ENCODE assay signal across 10 cellular contexts in the genomic region with DNA sequence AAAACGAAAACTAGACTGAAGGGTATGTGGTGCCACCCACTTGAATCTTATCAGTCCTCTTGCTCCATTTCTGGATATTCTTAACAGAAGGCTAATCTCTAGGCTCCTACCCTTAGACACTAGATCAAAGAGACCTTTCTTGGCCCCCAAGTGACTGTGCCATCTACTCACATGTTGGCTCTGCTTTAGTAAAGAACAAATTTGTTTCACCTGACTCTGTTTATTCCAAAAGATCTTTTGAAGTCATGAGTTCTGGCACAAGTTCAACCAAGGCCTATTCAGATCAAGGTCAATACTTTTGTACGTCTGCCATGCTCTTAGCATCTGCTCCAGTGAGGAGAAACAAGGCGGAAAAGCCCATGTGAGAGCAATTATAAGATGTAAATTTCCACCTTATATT. TPM values are rescaled to one million over a fixed set of nuclear protein-coding genes. Genes with fewer than 3 reads are reported as not detected.
"Had no signal": no experiment of that assay in that cellular context is flagged by ENCODE, and none has a peak within 500 bp of the region (broad histone marks: within the 10 kb centered on the region; RNA-seq: fewer than 3 reads in every experiment).

No MANE protein-coding gene starts in this region.

- H3K9ac ChIP-seq: GM23248 had no signal

- H3K27ac ChIP-seq: GM23248 had no signal

- H3K36me3 ChIP-seq: HAP-1 had no signal

- DNase-seq: GM23248, GOT3, H7, IMR-90, KG1 had no signal

- ATAC-seq: K562 had no signal

- H3K9me3 ChIP-seq: HAP-1 had no signal

- H3K4me1 ChIP-seq: HAP-1 had no signal

- FAIRE-seq: HTR-8/SVneo, K562 had no signal

- H3K4me3 ChIP-seq: GM23248, HAP-1, K562 had no signal

- H2AFZ ChIP-seq: GM23248 had no signal

RNA-seq across cellular contexts. Expression of a gene that starts 37.3 kb away (rescaled TPM):
- total RNA-seq: GM23248, H4, HT-29 had no signal
- polyA plus RNA-seq: GM23248 had no signal
